In the genomic region with DNA sequence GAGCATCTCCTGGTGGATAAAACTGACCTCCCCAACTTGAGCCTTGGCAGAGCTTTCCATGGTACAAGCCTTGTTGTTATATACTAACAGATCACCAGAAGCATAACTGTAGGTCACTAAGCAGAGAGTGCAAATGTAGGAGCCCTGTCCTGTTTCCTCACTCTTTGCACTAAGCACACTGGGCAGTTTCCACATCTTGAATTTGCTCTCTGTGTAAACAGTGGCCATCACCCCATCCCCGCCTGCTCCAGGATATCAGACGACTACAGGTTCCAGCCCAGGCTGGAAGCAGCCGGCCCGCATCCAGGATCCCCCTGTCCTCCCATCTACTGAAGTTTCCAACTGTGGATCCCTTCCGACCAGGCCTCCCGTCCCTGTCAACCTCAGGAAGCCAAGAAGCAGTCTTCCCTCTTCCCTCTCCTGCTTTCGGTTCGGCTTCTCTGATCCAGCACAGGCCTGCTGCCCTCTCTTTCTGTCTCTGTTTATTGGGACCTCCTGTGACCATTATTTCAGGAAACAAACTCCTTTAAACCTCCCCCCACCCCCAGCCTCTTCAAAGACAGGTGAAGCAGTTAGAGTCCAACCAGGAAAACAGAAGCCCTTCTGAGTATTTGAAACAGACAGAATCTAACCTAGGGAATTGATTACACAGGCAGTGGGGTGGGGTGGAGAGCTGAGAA, we compare ENCODE assay signal across 23 cellular contexts. TPM values are rescaled to one million over a fixed set of nuclear protein-coding genes. Genes with fewer than 3 reads are reported as not detected.
"Had no signal": no experiment of that assay in that cellular context is flagged by ENCODE, and none has a peak within 500 bp of the region (broad histone marks: within the 10 kb centered on the region; RNA-seq: fewer than 3 reads in every experiment).

No MANE protein-coding gene starts in this region.

- H3K36me3 Mint-ChIP-seq: activated naive CD4-positive, alpha-beta T cell treated with anti-CD3 and anti-CD28 coated beads, Interleukin-2, amount 10 ng/mL, durations not matched to agents 7 days and 5 days; stimulated activated effector memory CD8-positive, alpha-beta T cell treated with anti-CD3 and anti-CD28 coated beads, Interleukin-12 subunit alpha, Interleukin-12 subunit beta, amount 100 ng/mL, for 72 hours had no signal

- H3K27ac Mint-ChIP-seq: activated CD4-positive, alpha-beta T cell treated with anti-CD3 and anti-CD28 coated beads, Interleukin-2, amount 10 ng/mL, durations not matched to agents 24 days and 14 days; activated CD8-positive, alpha-beta T cell treated with anti-CD3 and anti-CD28 coated beads for 36 hours; activated naive CD4-positive, alpha-beta T cell treated with anti-CD3 and anti-CD28 coated beads, Interleukin-2, amount 10 ng/mL, durations not matched to agents 7 days and 5 days; activated naive CD8-positive, alpha-beta T cell treated with anti-CD3 and anti-CD28 coated beads, Interleukin-2, amount 50 U/mL, for 24 hours; stimulated activated effector memory CD8-positive, alpha-beta T cell treated with anti-CD3 and anti-CD28 coated beads, Interleukin-12 subunit alpha, Interleukin-12 subunit beta, amount 100 ng/mL, for 72 hours had no signal

- H3K9me3 Mint-ChIP-seq: activated CD4-positive, alpha-beta T cell treated with anti-CD3 and anti-CD28 coated beads, Interleukin-2, amount 10 ng/mL, durations not matched to agents 24 days and 14 days; activated naive CD4-positive, alpha-beta T cell treated with anti-CD3 and anti-CD28 coated beads, Interleukin-2, amount 10 ng/mL, durations not matched to agents 7 days and 5 days had no signal

- H3K4me3 Mint-ChIP-seq: activated CD4-positive, alpha-beta T cell treated with anti-CD3 and anti-CD28 coated beads, Interleukin-2, amount 10 ng/mL, durations not matched to agents 24 days and 14 days; activated CD8-positive, alpha-beta T cell treated with anti-CD3 and anti-CD28 coated beads for 36 hours; activated naive CD4-positive, alpha-beta T cell treated with anti-CD3 and anti-CD28 coated beads, Interleukin-2, amount 10 ng/mL, durations not matched to agents 7 days and 5 days; activated naive CD8-positive, alpha-beta T cell treated with anti-CD3 and anti-CD28 coated beads, Interleukin-2, amount 50 U/mL, for 24 hours; central memory CD8-positive, alpha-beta T cell; stimulated activated effector memory CD8-positive, alpha-beta T cell treated with anti-CD3 and anti-CD28 coated beads, Interleukin-12 subunit alpha, Interleukin-12 subunit beta, amount 100 ng/mL, for 72 hours had no signal

- ATAC-seq: activated CD8-positive, alpha-beta T cell treated with anti-CD3 and anti-CD28 coated beads for 36 hours; activated naive CD8-positive, alpha-beta T cell treated with anti-CD3 and anti-CD28 coated beads, Interleukin-2, amount 50 U/mL, for 24 hours; esophagus mucosa; gastrocnemius medialis; left lobe of liver; stimulated activated effector memory CD8-positive, alpha-beta T cell treated with anti-CD3 and anti-CD28 coated beads, Interleukin-12 subunit alpha, Interleukin-12 subunit beta, amount 100 ng/mL, for 72 hours had no signal

- H3K27me3 ChIP-seq: right atrium auricular region had no signal

- H3K9me3 ChIP-seq: gastrocnemius medialis had no signal

- H3K4me3 ChIP-seq: coronary artery, gastrocnemius medialis, lung, right atrium auricular region, smooth muscle cell, stomach had no signal

- H3K27ac ChIP-seq: brain microvascular endothelial cell, coronary artery, gastrocnemius medialis, right atrium auricular region, stomach had no signal

- H3K36me3 ChIP-seq: brain microvascular endothelial cell, gastrocnemius medialis, right atrium auricular region, stomach had no signal

- DNase-seq: activated CD4-positive, alpha-beta T cell treated with anti-CD3 and anti-CD28 coated beads, Interleukin-2, amount 10 ng/mL, durations not matched to agents 24 days and 14 days; activated CD8-positive, alpha-beta T cell treated with anti-CD3 and anti-CD28 coated beads for 36 hours; activated effector memory CD4-positive, alpha-beta T cell treated with Interleukin-2 at 50 U/mL for 16 hours; activated naive CD4-positive, alpha-beta T cell treated with anti-CD3 and anti-CD28 coated beads, Interleukin-2, amount 10 ng/mL, durations not matched to agents 7 days and 5 days; activated naive CD8-positive, alpha-beta T cell treated with anti-CD3 and anti-CD28 coated beads, Interleukin-2, amount 50 U/mL, for 24 hours; activated T-cell treated with anti-CD3 and anti-CD28 coated beads, Interleukin-2, amount 50 U/mL, for 48 hours; anterior cingulate cortex; brain microvascular endothelial cell; gastrocnemius medialis; posterior cingulate gyrus; stimulated activated CD4-positive, alpha-beta T cell treated with anti-CD3 and anti-CD28 coated beads, Interleukin-4, amount 100 ng/mL, for 24 hours; stomach had no signal

- H3K4me1 Mint-ChIP-seq: activated naive CD4-positive, alpha-beta T cell treated with anti-CD3 and anti-CD28 coated beads, Interleukin-2, amount 10 ng/mL, durations not matched to agents 7 days and 5 days; stimulated activated effector memory CD8-positive, alpha-beta T cell treated with anti-CD3 and anti-CD28 coated beads, Interleukin-12 subunit alpha, Interleukin-12 subunit beta, amount 100 ng/mL, for 72 hours had no signal

RNA-seq across cellular contexts. Expression of gene CACNG4, which starts 22.6 kb away (rescaled TPM):
- total RNA-seq: activated CD4-positive, alpha-beta T cell treated with anti-CD3 and anti-CD28 coated beads, Interleukin-2, amount 10 ng/mL, durations not matched to agents 24 days and 14 days; activated CD8-positive, alpha-beta T cell treated with anti-CD3 and anti-CD28 coated beads for 36 hours; gastrocnemius medialis; mononuclear cell; T-helper 1 cell treated with Interleukin-12 subunit alpha and Interleukin-12 subunit beta and Interleukin-4 antibody, amounts not matched to agents 30 ng/mL and 1 ng/mL, for 36 hours had no signal
- polyA plus RNA-seq: keratinocyte had no signal
